Comparison of ENCODE assay signal across 8 cellular contexts in the genomic region with DNA sequence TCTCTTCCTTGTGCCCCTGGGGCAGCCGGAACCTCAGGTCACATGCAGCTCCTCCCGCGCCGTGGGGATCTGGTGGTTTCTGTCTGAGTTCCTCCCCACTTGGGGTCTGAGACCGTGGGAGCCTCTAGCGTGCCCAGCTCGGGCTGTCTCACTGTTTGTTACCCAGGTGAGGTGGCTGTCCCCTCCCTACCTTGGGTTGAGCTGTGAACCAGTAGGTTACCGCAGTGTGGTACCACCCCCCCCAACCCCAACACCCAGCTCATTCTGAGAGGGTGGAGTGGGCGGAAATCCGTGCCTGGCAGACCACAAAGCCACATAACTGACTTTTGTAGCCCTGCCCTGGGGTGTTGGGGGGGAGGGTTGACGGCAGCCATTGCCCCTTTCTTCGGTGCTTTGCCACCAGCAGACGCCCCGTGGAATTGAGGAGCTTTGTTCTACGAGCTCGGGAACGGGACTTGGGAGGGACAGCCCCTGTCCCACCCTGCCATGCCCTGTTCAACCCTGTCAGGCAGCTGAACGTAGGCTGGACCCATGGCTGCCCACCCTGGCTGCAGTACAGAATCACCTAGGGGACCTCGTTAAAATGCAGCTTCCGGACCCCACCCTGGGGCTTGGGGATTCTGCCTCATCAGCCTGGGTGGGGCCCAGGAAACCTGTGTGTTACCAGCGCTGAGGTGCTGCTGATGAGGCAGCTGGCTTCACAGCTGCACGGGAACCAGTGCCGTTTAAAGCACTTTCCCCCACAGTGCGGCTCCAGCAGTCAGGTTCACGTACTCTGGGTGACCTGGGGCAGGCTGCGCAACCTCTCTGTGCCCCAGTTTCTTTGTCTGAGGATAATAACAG. TPM values are rescaled to one million over a fixed set of nuclear protein-coding genes. Genes with fewer than 3 reads are reported as not detected.
DNase-seq lines count a peak whose midpoint lies in the region; ATAC-seq and TF ChIP-seq lines count a peak whose summit lies in the region.

No MANE protein-coding gene starts in this region.

- no peak for TF ChIP-seq CTCF in WERI-Rb-1 (IDR thresholded peaks at IDR 0.05; ENCODE audit: low read depth, low read length)

- no peak overlapping the region for H3K27ac Mint-ChIP-seq in activated T-helper 1 cell treated with anti-CD3 and anti-CD28 coated beads, Interleukin-12 subunit alpha, Interleukin-12 subunit beta, Interleukin-2, Interleukin-4 antibody, amounts not matched to agents 30 ng/mL and 10 ng/mL and 1 ng/mL, durations not matched to agents 14 hours and 24 hours and 36 hours
- H3K27ac Mint-ChIP-seq in naive thymus-derived CD4-positive, alpha-beta T cell: peak overlapping the region; percentile 34 to 95 (median 88)

- H3K4me1 ChIP-seq in naive thymus-derived CD4-positive, alpha-beta T cell (ENCODE audit: control insufficient read depth in 2 of 2, insufficient read depth in 2 of 2, low read length in 2 of 2): peaks cover 20 to 21% of the 10 kb centered on the region in 2 donors
- H3K4me1 ChIP-seq in aorta (ENCODE audit: control insufficient read depth in 1 of 2, insufficient read depth in 2 of 2, low read length in 2 of 2): no peaks in the 10 kb centered on the region

- no peaks in the 10 kb centered on the region for H3K9me3 Mint-ChIP-seq in activated T-helper 1 cell treated with anti-CD3 and anti-CD28 coated beads, Interleukin-12 subunit alpha, Interleukin-12 subunit beta, Interleukin-2, Interleukin-4 antibody, amounts not matched to agents 30 ng/mL and 10 ng/mL and 1 ng/mL, durations not matched to agents 14 hours and 24 hours and 36 hours
- no peaks in the 10 kb centered on the region for H3K9me3 Mint-ChIP-seq in naive thymus-derived CD4-positive, alpha-beta T cell

- H3K27ac ChIP-seq in naive thymus-derived CD4-positive, alpha-beta T cell (ENCODE audit: low read depth, low read length): peak overlapping the region; percentile 52
- no peak overlapping the region for H3K27ac ChIP-seq in aorta (ENCODE audit: low read depth in 1 of 2, low read length in 2 of 2)
- H3K27ac ChIP-seq in WERI-Rb-1: no peak overlapping the region; the same call in 1 of the 2 replicates

- in situ Hi-C loops in ACHN (cut with HindIII; ENCODE audit: low pct_ligation_motif_present, low pct_unique_long_range_greater_than_20kb, low sequenced_read_pairs): no loop called here

- intact Hi-C loops in activated T-helper 1 cell treated with anti-CD3 and anti-CD28 coated beads, Interleukin-12 subunit alpha, Interleukin-12 subunit beta, Interleukin-2, Interleukin-4 antibody, amounts not matched to agents 30 ng/mL and 10 ng/mL and 1 ng/mL, durations not matched to agents 14 hours and 24 hours and 36 hours (cut with micrococcal nuclease): loop anchor here (1.0 kb wide), 2 partner anchors 18 to 22 kb away; a partner anchor contains a TSS
- intact Hi-C loops in naive thymus-derived CD4-positive, alpha-beta T cell (cut with micrococcal nuclease): loop anchor here (1.0 to 10.0 kb wide), 7 partner anchors 14 to 221 kb away; a partner anchor contains a TSS
- intact Hi-C loops in aorta (cut with DNase I): no loop called here

- POLR2A ChIA-PET in naive thymus-derived CD4-positive, alpha-beta T cell (lab: Charles Lee): interaction anchor here (0.9 to 3.2 kb wide), 13 partner anchors 9 to 822 kb away, joined by 3 to 28 read pairs (median 6); a partner anchor contains a TSS

- H3K27me3 Mint-ChIP-seq in activated T-helper 1 cell treated with anti-CD3 and anti-CD28 coated beads, Interleukin-12 subunit alpha, Interleukin-12 subunit beta, Interleukin-2, Interleukin-4 antibody, amounts not matched to agents 30 ng/mL and 10 ng/mL and 1 ng/mL, durations not matched to agents 14 hours and 24 hours and 36 hours (ENCODE audit: insufficient read depth): peaks cover 34% of the 10 kb centered on the region
- H3K27me3 Mint-ChIP-seq in naive thymus-derived CD4-positive, alpha-beta T cell: peaks cover 0 to 34% (median 0%) of the 10 kb centered on the region in 5 donors

- H3K4me3 Mint-ChIP-seq in activated T-helper 1 cell treated with anti-CD3 and anti-CD28 coated beads, Interleukin-12 subunit alpha, Interleukin-12 subunit beta, Interleukin-2, Interleukin-4 antibody, amounts not matched to agents 30 ng/mL and 10 ng/mL and 1 ng/mL, durations not matched to agents 14 hours and 24 hours and 36 hours: peak overlapping the region; percentile 37
- H3K4me3 Mint-ChIP-seq in naive thymus-derived CD4-positive, alpha-beta T cell: peak overlapping the region; percentile 56 to 84 (median 76)

- H3K9me3 ChIP-seq in naive thymus-derived CD4-positive, alpha-beta T cell (ENCODE audit: control insufficient read depth in 2 of 3, low read length in 3 of 3): no peaks in the 10 kb centered on the region
- H3K9me3 ChIP-seq in aorta (ENCODE audit: control insufficient read depth, low read length): no peaks in the 10 kb centered on the region
- H3K9me3 ChIP-seq in WERI-Rb-1 (ENCODE audit: severe bottlenecking): no peaks in the 10 kb centered on the region

- H3K27me3 ChIP-seq in naive thymus-derived CD4-positive, alpha-beta T cell (ENCODE audit: control insufficient read depth in 2 of 2, insufficient read depth in 2 of 2, low read length in 2 of 2): no peaks in the 10 kb centered on the region
- H3K27me3 ChIP-seq in aorta (ENCODE audit: control insufficient read depth in 1 of 2, insufficient read depth in 2 of 2, low read length in 1 of 2): no peaks in the 10 kb centered on the region
- no peaks in the 10 kb centered on the region for H3K27me3 ChIP-seq in WERI-Rb-1 (ENCODE audit: insufficient read depth, low read depth, severe bottlenecking)

- H3K4me3 ChIP-seq in naive thymus-derived CD4-positive, alpha-beta T cell (ENCODE audit: low read length): peak overlapping the region; percentile 66
- H3K4me3 ChIP-seq in aorta (ENCODE audit: low read length in 2 of 2) (no peak overlapping the region), WERI-Rb-1 (ENCODE audit: low read depth, low read length) (no peak overlapping the region)

- CTCF ChIA-PET in naive thymus-derived CD4-positive, alpha-beta T cell (lab: Charles Lee): interaction anchor here (0.6 to 2.0 kb wide), 14 partner anchors 10 to 230 kb away, joined by 3 to 16 read pairs (median 5); a partner anchor contains a TSS

- DNase-seq in NOMO-1 treated with DMSO at 0.1 percent for 48 hours (lab: John Stamatoyannopoulos, UW; ENCODE audit: unreplicated experiment): peak; percentile 47
- peak; percentile 89 for DNase-seq in activated T-helper 1 cell treated with anti-CD3 and anti-CD28 coated beads, Interleukin-12 subunit alpha, Interleukin-12 subunit beta, Interleukin-2, Interleukin-4 antibody, amounts not matched to agents 30 ng/mL and 10 ng/mL and 1 ng/mL, durations not matched to agents 14 hours and 24 hours and 36 hours (ENCODE audit: low spot score)
- DNase-seq in naive thymus-derived CD4-positive, alpha-beta T cell: peak; percentile 68 to 98 (median 98)
- peak in 1 of 2 donors; percentile 62 for DNase-seq in aorta
- DNase-seq in WERI-Rb-1: no peak
- no peak for DNase-seq in ACHN
- no peak for DNase-seq in NCI-H2171 treated with DMSO at 0.1 percent for 48 hours (lab: John Stamatoyannopoulos, UW)

- 63% methylated on average over 26 of the region's 26 CpGs for WGBS in aorta, 2 donors

- H3K36me3 Mint-ChIP-seq in activated T-helper 1 cell treated with anti-CD3 and anti-CD28 coated beads, Interleukin-12 subunit alpha, Interleukin-12 subunit beta, Interleukin-2, Interleukin-4 antibody, amounts not matched to agents 30 ng/mL and 10 ng/mL and 1 ng/mL, durations not matched to agents 14 hours and 24 hours and 36 hours (ENCODE audit: low read depth): no peaks in the 10 kb centered on the region
- no peaks in the 10 kb centered on the region for H3K36me3 Mint-ChIP-seq in naive thymus-derived CD4-positive, alpha-beta T cell

- peaks cover 23% of the 10 kb centered on the region for H3K4me1 Mint-ChIP-seq in activated T-helper 1 cell treated with anti-CD3 and anti-CD28 coated beads, Interleukin-12 subunit alpha, Interleukin-12 subunit beta, Interleukin-2, Interleukin-4 antibody, amounts not matched to agents 30 ng/mL and 10 ng/mL and 1 ng/mL, durations not matched to agents 14 hours and 24 hours and 36 hours (ENCODE audit: low read depth)
- peaks cover 4 to 41% (median 35%) of the 10 kb centered on the region in 7 donors for H3K4me1 Mint-ChIP-seq in naive thymus-derived CD4-positive, alpha-beta T cell

- ATAC-seq in GM19395 (IDR thresholded peaks at IDR 0.05; ENCODE audit: unreplicated experiment): peak; percentile 60
- ATAC-seq in naive thymus-derived CD4-positive, alpha-beta T cell: peak; percentile 91
- ATAC-seq in aorta (ENCODE audit: low FRiP score): peak; percentile 38

- no peaks in the 10 kb centered on the region for H3K36me3 ChIP-seq in naive thymus-derived CD4-positive, alpha-beta T cell (ENCODE audit: control insufficient read depth in 2 of 3, insufficient read depth in 3 of 3, low read length in 3 of 3)
- H3K36me3 ChIP-seq in aorta (ENCODE audit: control insufficient read depth in 1 of 2, insufficient read depth in 2 of 2, low read length in 1 of 2) (no peaks in the 10 kb centered on the region), WERI-Rb-1 (no peaks in the 10 kb centered on the region)

RNA-seq across cellular contexts. Expression of a gene that starts 18.5 kb away (rescaled TPM):
- 0.20 and 0.34 TPM in 2 replicates for total RNA-seq in activated T-helper 1 cell treated with anti-CD3 and anti-CD28 coated beads, Interleukin-12 subunit alpha, Interleukin-12 subunit beta, Interleukin-2, Interleukin-4 antibody, amounts not matched to agents 30 ng/mL and 10 ng/mL and 1 ng/mL, durations not matched to agents 14 hours and 24 hours and 36 hours
- total RNA-seq in naive thymus-derived CD4-positive, alpha-beta T cell: 10 to 100 TPM in 3 of 5 experiments, 1 to 10 TPM in 1, under 1 TPM in 1; 0.54 to 95.6 (median 20.8) TPM
- polyA plus RNA-seq in naive thymus-derived CD4-positive, alpha-beta T cell: 1 to 10 TPM; 2.3 to 2.6 TPM
- 1 to 10 TPM; 6.1 to 7.7 TPM for total RNA-seq in aorta
- 1 to 10 TPM; 2.0 to 2.4 TPM for polyA plus RNA-seq in aorta

Comparison
In these comparisons a context has a peak if more than half of its experiments do, and no peak if none do; other contexts are left out.
1. ATAC-seq: peak in every context shown above with its lines; median percentile 91 in naive thymus-derived CD4-positive, alpha-beta T cell; 60 in GM19395; 38 in aorta.
2. DNase-seq: peak in NOMO-1 treated with DMSO at 0.1 percent for 48 hours (single experiment), activated T-helper 1 cell treated with anti-CD3 and anti-CD28 coated beads, Interleukin-12 subunit alpha, Interleukin-12 subunit beta, Interleukin-2, Interleukin-4 antibody, amounts not matched to agents 30 ng/mL and 10 ng/mL and 1 ng/mL, durations not matched to agents 14 hours and 24 hours and 36 hours (single experiment) and naive thymus-derived CD4-positive, alpha-beta T cell (9 of 9); none in WERI-Rb-1 (single experiment), ACHN (single experiment) and NCI-H2171 treated with DMSO at 0.1 percent for 48 hours (single experiment).
3. intact Hi-C loops: an anchor here in activated T-helper 1 cell treated with anti-CD3 and anti-CD28 coated beads, Interleukin-12 subunit alpha, Interleukin-12 subunit beta, Interleukin-2, Interleukin-4 antibody, amounts not matched to agents 30 ng/mL and 10 ng/mL and 1 ng/mL, durations not matched to agents 14 hours and 24 hours and 36 hours (1.0 kb wide) and naive thymus-derived CD4-positive, alpha-beta T cell (1.0 to 10.0 kb wide); none called in aorta.